39 cellular contexts compared by ENCODE assay signal in genomic region chr20:33037456-33037855, GRCh38. TPM values are rescaled to one million over a fixed set of nuclear protein-coding genes. Genes with fewer than 3 reads are reported as not detected.
"Had no signal": no experiment of that assay in that cellular context is flagged by ENCODE, and none has a peak within 500 bp of the region (broad histone marks: within the 10 kb centered on the region; RNA-seq: fewer than 3 reads in every experiment).

No MANE protein-coding gene starts in this region.

- H3K36me3 ChIP-seq: MG63 had no signal

- H3K27me3 ChIP-seq: MG63 had no signal

- H3K27ac ChIP-seq: KMS-11 had no signal

- DNase-seq: Karpas-422, Kasumi-1, KG1, MG63, MM.1S, MV-4-11, NCI-H1048, NCI-H1092, NCI-H1092 treated with DMSO at 0.1 percent for 48 hours, NCI-H1105, NCI-H1105 treated with DMSO at 0.1 percent for 48 hours, NCI-H1417, NCI-H1417 treated with DMSO at 0.1 percent for 48 hours, NCI-H1436, NCI-H1436 treated with DMSO at 0.1 percent for 48 hours, NCI-H146, NCI-H1694, NCI-H1694 treated with DMSO at 0.1 percent for 48 hours, NCI-H187, NCI-H187 treated with DMSO at 0.1 percent for 48 hours, NCI-H1930, NCI-H2029, NCI-H2029 treated with DMSO at 0.1 percent for 48 hours, NCI-H2081, NCI-H2081 treated with DMSO at 0.1 percent for 48 hours, NCI-H2107, NCI-H2171, NCI-H2171 treated with DMSO at 0.1 percent for 48 hours, NCI-H2227 treated with DMSO at 0.1 percent for 48 hours, NCI-H226, NCI-H345, NCI-H446, NCI-H446 treated with DMSO at 0.1 percent for 48 hours, NCI-H510A had no signal

- H3K9me3 ChIP-seq: MG63 had no signal

- H3K4me3 ChIP-seq: MG63 had no signal

- H3K9ac ChIP-seq: KMS-11 had no signal

- H3K4me2 ChIP-seq: KMS-11 had no signal

RNA-seq across cellular contexts. Expression of gene BPIFB6, which starts 6.0 kb away (rescaled TPM):
- total RNA-seq: LHCN-M2, M059J, MCF 10A, NCI-H460 had no signal

RNA-seq across cellular contexts. Expression of gene BPIFB3, which starts 16.2 kb away (rescaled TPM):
- total RNA-seq: LHCN-M2, M059J, MCF 10A, NCI-H460 had no signal

RNA-seq across cellular contexts. Expression of gene BPIFB2, which starts 30.0 kb away (rescaled TPM):
- total RNA-seq: LHCN-M2, M059J, MCF 10A, NCI-H460 had no signal

RNA-seq across cellular contexts. Expression of gene SUN5, which starts 33.2 kb away (rescaled TPM):
- total RNA-seq: LHCN-M2, M059J, MCF 10A, NCI-H460 had no signal

RNA-seq across cellular contexts. Expression of gene BPIFB4, which starts 42.0 kb away (rescaled TPM):
- total RNA-seq: LHCN-M2, M059J, MCF 10A, NCI-H460 had no signal
